Comparison of ENCODE assay signal across 18 cellular contexts in genomic region chr19:33093420-33094210, GRCh38. TPM values are rescaled to one million over a fixed set of nuclear protein-coding genes. Genes with fewer than 3 reads are reported as not detected.
A peak's percentile ranks its signal among the peaks of the same experiment; 100 is the strongest.
DNase-seq lines count a peak whose midpoint lies in the region; ATAC-seq, FAIRE-seq and TF ChIP-seq lines count a peak whose summit lies in the region.
"Had no signal": no experiment of that assay in that cellular context is flagged by ENCODE, and none has a peak within 500 bp of the region (broad histone marks: within the 10 kb centered on the region; RNA-seq: fewer than 3 reads in every experiment).

No MANE protein-coding gene starts in this region.

- no peaks in the 10 kb centered on the region for H3K79me2 ChIP-seq in H1 (ENCODE audit: control insufficient read depth in 1 of 2, insufficient read depth in 2 of 2, low read length in 2 of 2)

- TF ChIP-seq CTCF in Panc1 (IDR thresholded peaks at IDR 0.05) (no peak), H1 (IDR thresholded peaks at IDR 0.05; ENCODE audit: control extremely low read depth in 1 of 3, insufficient read depth in 1 of 3, low read depth in 1 of 3, low read length in 3 of 3) (no peak), testis (IDR thresholded peaks at IDR 0.05) (no peak)

- H4K91ac ChIP-seq in H1 (replicated peaks; ENCODE audit: insufficient read length, low read length) (no peak overlapping the region), neuronal stem cell (ENCODE audit: low read depth, low read length, poor library complexity) (no peak overlapping the region)

- H2BK120ac ChIP-seq in H1 (replicated peaks; ENCODE audit: low read depth, low read length) (no peak overlapping the region), neuronal stem cell (ENCODE audit: low read depth, low read length) (no peak overlapping the region)

- H3K9ac ChIP-seq in H1 (replicated peaks in 1 of 4; ENCODE audit: extremely low read depth in 1 of 4, low read depth in 3 of 4, low read length in 3 of 4): no peak overlapping the region
- peak overlapping the region; percentile 53 for H3K9ac ChIP-seq in neuronal stem cell (ENCODE audit: low read depth, low read length, poor library complexity)

- H3K27ac ChIP-seq in Panc1 (ENCODE audit: low read length) (0 out of 2 replicates have a peak overlapping the region, but pooled peaks have one; percentile 17), H1 (ENCODE audit: low read depth, low read length) (no peak overlapping the region), neuronal stem cell (replicated peaks; ENCODE audit: low read length) (no peak overlapping the region), testis (no peak overlapping the region)

- no peak overlapping the region for H4K5ac ChIP-seq in H1 (ENCODE audit: insufficient read length, low read depth, low read length)

- intact Hi-C loops in Panc1 (cut with micrococcal nuclease; ENCODE audit: unreplicated experiment) (no loop called here), testis (cut with DNase I; ENCODE audit: low total_unique reads) (no loop called here)

- no peak overlapping the region for H3K4me3 ChIP-seq in Panc1 (ENCODE audit: low read depth in 2 of 2, low read length in 2 of 2)
- no peak overlapping the region for H3K4me3 ChIP-seq in H1 (ENCODE audit: extremely low read depth in 1 of 4, insufficient read depth in 2 of 4, low read depth in 3 of 4, low read length in 4 of 4)
- H3K4me3 ChIP-seq in neuronal stem cell (ENCODE audit: low read length in 2 of 2): no peak overlapping the region
- H3K4me3 ChIP-seq in testis: no peak overlapping the region
- H3K4me3 ChIP-seq: HAP-1 had no signal

- H2AFZ ChIP-seq in H1 (ENCODE audit: low read length) (no peak overlapping the region), neuronal stem cell (ENCODE audit: low read length) (no peak overlapping the region)

- 89% methylated on average over 11 of the region's 11 CpGs; no CpG with 5 or more reads in 1 of the 2 experiments for WGBS in H1 (ENCODE audit: extremely low coverage in 1 of 2, insufficient coverage in 1 of 2, insufficient read length in 1 of 2, insufficient replicate concordance in 2 of 2, low coverage in 1 of 2, low lambda C conversion rate in 2 of 2, missing lambda C conversion rate in 1 of 2), 2 experiments
- no CpG with 5 or more reads among the region's 11 CpGs for WGBS in neuronal stem cell (ENCODE audit: extremely low coverage in 2 of 2, insufficient read length in 2 of 2, insufficient replicate concordance in 1 of 2), 2 donors
- WGBS in testis, 2 donors: 90 to 97% methylated on average over 11 of the region's 11 CpGs

- H2BK15ac ChIP-seq in H1 (ENCODE audit: low read length) (no peak overlapping the region), neuronal stem cell (ENCODE audit: low read length) (no peak overlapping the region)

- H3K4me2 ChIP-seq in H1 (ENCODE audit: insufficient read depth in 1 of 2, low read depth in 2 of 2, low read length in 2 of 2) (no peak overlapping the region), neuronal stem cell (ENCODE audit: insufficient read depth, low read length, poor library complexity, severe bottlenecking) (no peak overlapping the region)

- H3K9me3 ChIP-seq in Panc1 (ENCODE audit: control insufficient read depth, insufficient read depth, low read depth, low read length): no peaks in the 10 kb centered on the region
- H3K9me3 ChIP-seq in H1 (ENCODE audit: insufficient read depth in 2 of 2, low read depth in 1 of 2, low read length in 1 of 2): no peaks in the 10 kb centered on the region
- H3K9me3 ChIP-seq in neuronal stem cell (replicated peaks in 1 of 2; ENCODE audit: control insufficient read depth in 2 of 2, insufficient read depth in 1 of 2, low read depth in 1 of 2, low read length in 2 of 2): no peaks in the 10 kb centered on the region
- H3K9me3 ChIP-seq in testis: no peaks in the 10 kb centered on the region
- H3K9me3 ChIP-seq: Caco-2, HAP-1 had no signal

- TF ChIP-seq EP300 in H1 (IDR thresholded peaks at IDR 0.05; ENCODE audit: borderline replicate concordance in 1 of 2, low read depth in 2 of 2, low read length in 2 of 2): no peak

- H3K23ac ChIP-seq in H1 (ENCODE audit: insufficient read length) (no peak overlapping the region), neuronal stem cell (ENCODE audit: low read depth, low read length, poor library complexity) (no peak overlapping the region)

- no peak overlapping the region for H3K56ac ChIP-seq in H1 (replicated peaks; ENCODE audit: insufficient read length, low read depth, low read length)

- H3K18ac ChIP-seq in H1 (ENCODE audit: extremely low read depth, low read length): no peak overlapping the region
- H3K18ac ChIP-seq in neuronal stem cell (ENCODE audit: low read length): no peak overlapping the region

- no peaks in the 10 kb centered on the region for H4K20me1 ChIP-seq in H1 (replicated peaks in 1 of 2; ENCODE audit: control insufficient read depth in 1 of 2, insufficient read depth in 2 of 2, low read length in 2 of 2)

- no peak overlapping the region for H2AK5ac ChIP-seq in H1 (ENCODE audit: low read depth, low read length)
- H2AK5ac ChIP-seq in neuronal stem cell (ENCODE audit: low read depth, low read length): no peak overlapping the region

- POLR2A ChIA-PET in Panc1 (lab: Charles Lee): no interaction called here
- POLR2A ChIA-PET in H1 (lab: Charles Lee; ENCODE audit: partially characterized antibody): no interaction called here

- BruUV-seq in Panc1 (replicated peaks; lab: Mats Ljungman, UMichigan): no TSS peak

- no peaks in the 10 kb centered on the region for H3K23me2 ChIP-seq in H1 (ENCODE audit: low read depth, low read length)

- CTCF ChIA-PET in Panc1 (lab: Charles Lee) (no interaction called here), H1 (lab: Charles Lee; ENCODE audit: partially characterized antibody) (interaction anchor here (0.6 kb wide), 1 partner anchor 30 kb away, joined by 3 read pairs; no protein-coding TSS in a partner anchor)

- H3K27me3 ChIP-seq in Panc1 (ENCODE audit: control insufficient read depth, insufficient read depth, low read length): no peaks in the 10 kb centered on the region
- H3K27me3 ChIP-seq in H1 (replicated peaks in 1 of 4; ENCODE audit: control insufficient read depth in 3 of 4, extremely low read depth in 1 of 4, insufficient read depth in 3 of 4, low read length in 3 of 4): no peaks in the 10 kb centered on the region
- H3K27me3 ChIP-seq in neuronal stem cell (ENCODE audit: control insufficient read depth in 3 of 3, insufficient read depth in 3 of 3, low read depth in 1 of 3, low read length in 3 of 3): no peaks in the 10 kb centered on the region
- no peaks in the 10 kb centered on the region for H3K27me3 ChIP-seq in testis

- TF ChIP-seq RAD21 in H1 (IDR thresholded peaks at IDR 0.05 in 1 of 2, conservative IDR thresholded peaks at IDR 0.05 in 1 of 2; ENCODE audit: low read depth in 2 of 2, low read length in 2 of 2): no peak

- H4K8ac ChIP-seq in H1 (ENCODE audit: extremely low read depth, insufficient read depth, low read length) (no peak overlapping the region), neuronal stem cell (ENCODE audit: low read depth, low read length) (no peak overlapping the region)

- no peaks in the 10 kb centered on the region for H3K79me1 ChIP-seq in H1 (ENCODE audit: low read depth, low read length)
- no peaks in the 10 kb centered on the region for H3K79me1 ChIP-seq in neuronal stem cell (ENCODE audit: low read depth, low read length)

- H3K36me3 ChIP-seq in Panc1 (ENCODE audit: control insufficient read depth, insufficient read depth, low read length) (peaks cover 27% of the 10 kb centered on the region), H1 (ENCODE audit: control insufficient read depth in 2 of 4, insufficient read depth in 4 of 4, low read length in 3 of 4) (peaks cover 4 to 53% (median 21%) of the 10 kb centered on the region in 4 experiments; a peak in 6 of 8 replicates), neuronal stem cell (replicated peaks in 1 of 2; ENCODE audit: control insufficient read depth in 2 of 2, insufficient read depth in 2 of 2, low read length in 2 of 2) (peaks cover 44 to 79% of the 10 kb centered on the region in 2 donors), testis (ENCODE audit: low read depth, missing control alignments) (no peaks in the 10 kb centered on the region)

- TF ChIP-seq POLR2A in H1 (IDR thresholded peaks at IDR 0.05; ENCODE audit: control extremely low read depth in 1 of 2, low read depth in 2 of 2, low read length in 2 of 2): no peak
- TF ChIP-seq POLR2A in testis (IDR thresholded peaks at IDR 0.05): no peak

- DNase-seq in Panc1 (ENCODE audit: low read depth, low spot score): no peak
- DNase-seq in H1 (ENCODE audit: low read depth in 1 of 2, low spot score in 2 of 2): no peak
- no peak for DNase-seq in neuronal stem cell (ENCODE audit: low spot score)
- DNase-seq in testis: no peak
- DNase-seq in SIG-M5 treated with dmso at 0.1 percent for 504 hours (lab: John Stamatoyannopoulos, UW; ENCODE audit: unreplicated experiment): no peak
- DNase-seq: Caco-2; CD8-positive, alpha-beta T cell; DND-41; GDM1; GOT3; HFFc6 had no signal

- H3K4me1 ChIP-seq in Panc1 (ENCODE audit: control insufficient read depth, insufficient read depth, low read length): peaks cover 11% of the 10 kb centered on the region; the same call in 1 of the 2 replicates
- H3K4me1 ChIP-seq in H1 (replicated peaks in 1 of 4; ENCODE audit: control insufficient read depth in 3 of 4, insufficient read depth in 4 of 4, low read length in 3 of 4): no peaks in the 10 kb centered on the region
- no peaks in the 10 kb centered on the region for H3K4me1 ChIP-seq in neuronal stem cell (ENCODE audit: control insufficient read depth in 2 of 2, insufficient read depth in 1 of 2, low read depth in 1 of 2, low read length in 2 of 2)
- H3K4me1 ChIP-seq in testis: no peaks in the 10 kb centered on the region
- H3K4me1 ChIP-seq: HAP-1 had no signal

- no peak overlapping the region for H2BK12ac ChIP-seq in H1 (ENCODE audit: low read depth, low read length)
- H2BK12ac ChIP-seq in neuronal stem cell (ENCODE audit: low read length): no peak overlapping the region

- H2BK20ac ChIP-seq in H1 (ENCODE audit: low read length): no peak overlapping the region

- in situ Hi-C loops in Panc1 (cut with HindIII; ENCODE audit: low pct_unique_long_range_greater_than_20kb, low sequenced_read_pairs): no loop called here

- H2BK5ac ChIP-seq in H1 (ENCODE audit: low read depth, low read length) (0 out of 2 replicates have a peak overlapping the region, but pooled peaks have one; percentile 44), neuronal stem cell (ENCODE audit: low read length) (no peak overlapping the region)

- ATAC-seq in Panc1 (no peak), HG02870 (IDR thresholded peaks at IDR 0.05; ENCODE audit: unreplicated experiment) (no peak)
- ATAC-seq: CD8-positive, alpha-beta T cell had no signal

- H3K4ac ChIP-seq in H1 (replicated peaks; ENCODE audit: insufficient read length, low read depth, low read length): no peak overlapping the region
- H3K4ac ChIP-seq in neuronal stem cell (ENCODE audit: low read length): no peak overlapping the region

- FAIRE-seq in H1 (lab: Jason Lieb, UNC): no peak
- FAIRE-seq: GM12892 had no signal

- H3K14ac ChIP-seq in H1 (ENCODE audit: insufficient read length) (no peak overlapping the region), neuronal stem cell (ENCODE audit: low read length) (no peak overlapping the region)

RNA-seq across cellular contexts. Expression of gene GPATCH1, which starts 12.6 kb away (rescaled TPM):
- total RNA-seq in Panc1 (2021; ENCODE audit: unreplicated experiment) (34.7 TPM), testis (10 to 100 TPM; 13.1 to 14.2 TPM)
- polyA plus RNA-seq in Panc1 (2012; ENCODE audit: insufficient read length): 30.0 TPM
- 8.2 and 8.8 TPM in 2 replicates for total RNA-seq in H1 (2021; fragmentation: NEBNext Ultra II Directional; extraction: Animal tissue kit (Norgen Biotek cat#: 25700))
- polyA plus RNA-seq in H1 (2011; rRNA removed) (3.5 and 4.3 TPM in 2 replicates), testis (ENCODE audit: insufficient read depth, low read depth, low replicate concordance) (12.0 TPM)
- 8.1 TPM for polyA plus RNA-seq in H1 (2011; cell fraction: cytosol; rRNA removed)
- 12.4 TPM for polyA plus RNA-seq in H1 (2011; cell fraction: nucleus; rRNA removed)
- 8.0 to 15.0 TPM (median 9.1 TPM) in 4 replicates for polyA plus RNA-seq in H1 (2012, experiment 1 of 2)
- polyA plus RNA-seq in H1 (2012, experiment 2 of 2): 1.3 TPM
- polyA plus RNA-seq in H1 (2013, experiment 1 of 2): 7.1 TPM
- polyA plus RNA-seq in H1 (2013, experiment 2 of 2): 6.1 TPM
- 8.8 and 12.0 TPM in 2 replicates for polyA minus RNA-seq in H1 (2011; rRNA and poly(A)+ RNA removed)
- polyA minus RNA-seq in H1 (2011; cell fraction: cytosol; rRNA and poly(A)+ RNA removed): 2.4 TPM
- 9.9 TPM for polyA minus RNA-seq in H1 (2011; cell fraction: nucleus; rRNA and poly(A)+ RNA removed)
- polyA plus RNA-seq in neuronal stem cell (2013, experiment 1 of 2): 6.6 TPM
- polyA plus RNA-seq in neuronal stem cell (2013, experiment 2 of 2): 6.9 TPM

RNA-seq across cellular contexts. Expression of gene RHPN2, which starts 28.9 kb away (rescaled TPM):
- total RNA-seq in Panc1 (2021; ENCODE audit: unreplicated experiment): 227 TPM
- polyA plus RNA-seq in Panc1 (2012; ENCODE audit: insufficient read length): 173 TPM
- 31.1 and 36.2 TPM in 2 replicates for total RNA-seq in H1 (2021; fragmentation: NEBNext Ultra II Directional; extraction: Animal tissue kit (Norgen Biotek cat#: 25700))
- 22.8 and 27.2 TPM in 2 replicates for polyA plus RNA-seq in H1 (2011; rRNA removed)
- polyA plus RNA-seq in H1 (2011; cell fraction: cytosol; rRNA removed): 28.8 TPM
- 26.0 TPM for polyA plus RNA-seq in H1 (2011; cell fraction: nucleus; rRNA removed)
- polyA plus RNA-seq in H1 (2012, experiment 1 of 2): 23.3 to 37.2 TPM (median 28.3 TPM) in 4 replicates
- 15.6 TPM for polyA plus RNA-seq in H1 (2012, experiment 2 of 2)
- 14.1 TPM for polyA plus RNA-seq in H1 (2013, experiment 1 of 2)
- 15.8 TPM for polyA plus RNA-seq in H1 (2013, experiment 2 of 2)
- polyA minus RNA-seq in H1 (2011; rRNA and poly(A)+ RNA removed): 29.3 and 36.6 TPM in 2 replicates
- polyA minus RNA-seq in H1 (2011; cell fraction: cytosol; rRNA and poly(A)+ RNA removed): 33.2 TPM
- polyA minus RNA-seq in H1 (2011; cell fraction: nucleus; rRNA and poly(A)+ RNA removed): 18.1 TPM
- 6.7 TPM for polyA plus RNA-seq in neuronal stem cell (2013, experiment 1 of 2)
- polyA plus RNA-seq in neuronal stem cell (2013, experiment 2 of 2): 6.2 TPM
- total RNA-seq in testis: 1 to 10 TPM; 3.5 to 8.1 TPM
- 4.0 TPM for polyA plus RNA-seq in testis (ENCODE audit: insufficient read depth, low read depth, low replicate concordance)

RNA-seq across cellular contexts. Expression of gene WDR88, which starts 38.3 kb away (rescaled TPM):
- total RNA-seq in Panc1 (2021; ENCODE audit: unreplicated experiment): 0.31 TPM
- polyA plus RNA-seq in Panc1 (2012; ENCODE audit: insufficient read length): 0.24 TPM
- not detected in 2 replicates for total RNA-seq in H1 (2021; fragmentation: NEBNext Ultra II Directional; extraction: Animal tissue kit (Norgen Biotek cat#: 25700))
- not detected in 2 replicates for polyA plus RNA-seq in H1 (2011; rRNA removed)
- polyA plus RNA-seq in H1 (2011; cell fraction: cytosol; rRNA removed): not detected
- not detected for polyA plus RNA-seq in H1 (2011; cell fraction: nucleus; rRNA removed)
- 0.24 to 0.47 TPM (median 0.37 TPM) in 3 of 4 replicates, not detected in the other for polyA plus RNA-seq in H1 (2012, experiment 1 of 2)
- not detected for polyA plus RNA-seq in H1 (2012, experiment 2 of 2)
- polyA plus RNA-seq in H1 (2013, experiment 1 of 2): 0.02 TPM
- polyA plus RNA-seq in H1 (2013, experiment 2 of 2): not detected
- polyA minus RNA-seq in H1 (2011; rRNA and poly(A)+ RNA removed): not detected in 2 replicates
- polyA minus RNA-seq in H1 (2011; cell fraction: cytosol; rRNA and poly(A)+ RNA removed): not detected
- polyA minus RNA-seq in H1 (2011; cell fraction: nucleus; rRNA and poly(A)+ RNA removed): not detected
- not detected for polyA plus RNA-seq in neuronal stem cell (2013, experiment 1 of 2)
- polyA plus RNA-seq in neuronal stem cell (2013, experiment 2 of 2): not detected
- 1 to 10 TPM; 5.0 to 8.9 TPM for total RNA-seq in testis
- 15.3 TPM for polyA plus RNA-seq in testis (ENCODE audit: insufficient read depth, low read depth, low replicate concordance)
- total RNA-seq: A673; CD8-positive, alpha-beta T cell; HFFc6; HT-29 had no signal
- polyA plus RNA-seq: BJ, CD14-positive monocyte had no signal
